Comparison of ENCODE assay signal across 17 cellular contexts in genomic region chr7:99006739-99007424, GRCh38.
A peak's percentile ranks its signal among the peaks of the same experiment; 100 is the strongest.
DNase-seq lines count a peak whose midpoint lies in the region; ATAC-seq and TF ChIP-seq lines count a peak whose summit lies in the region.
"Had no signal": no experiment of that assay in that cellular context is flagged by ENCODE, and none has a peak within 500 bp of the region (broad histone marks: within the 10 kb centered on the region; RNA-seq: fewer than 3 reads in every experiment).

No MANE protein-coding gene starts in this region.

- no peak overlapping the region for H3K4me3 Mint-ChIP-seq in osteocyte (ENCODE audit: unreplicated experiment)
- H3K4me3 Mint-ChIP-seq: CD8-positive, alpha-beta memory T cell had no signal

- peaks cover 40% of the 10 kb centered on the region for H3K36me3 Mint-ChIP-seq in osteocyte (ENCODE audit: unreplicated experiment)

- peak; percentile 13 for DNase-seq in GM10248 (ENCODE audit: extremely low spot score)
- DNase-seq in H7: peak; percentile 13
- peak; percentile 49 for DNase-seq in osteocyte (ENCODE audit: extremely low spot score, unreplicated experiment)
- no peak for DNase-seq in Ammon's horn (ENCODE audit: low spot score)
- DNase-seq in AML-193 (lab: John Stamatoyannopoulos, UW): no peak
- DNase-seq: DND-41, GDM1, IMR-90, NCI-H1417, NCI-H1930, NCI-H510A treated with DMSO at 0.1 percent for 48 hours had no signal

- H3K27me3 ChIP-seq in H7 (ENCODE audit: control insufficient read depth, insufficient read depth, low read length): no peaks in the 10 kb centered on the region
- H3K27me3 ChIP-seq: BLaER1 had no signal

- no peak overlapping the region for H3K27ac Mint-ChIP-seq in osteocyte (ENCODE audit: unreplicated experiment)

- no peaks in the 10 kb centered on the region for H3K4me1 Mint-ChIP-seq in osteocyte (ENCODE audit: unreplicated experiment)
- H3K4me1 Mint-ChIP-seq: CD8-positive, alpha-beta memory T cell had no signal

- no peaks in the 10 kb centered on the region for H3K9me3 Mint-ChIP-seq in osteocyte (ENCODE audit: unreplicated experiment)
- H3K9me3 Mint-ChIP-seq: CD8-positive, alpha-beta memory T cell had no signal

- POLR2A ChIA-PET in GM10248 (lab: Yijun Ruan, JAX): no interaction called here

- no peaks in the 10 kb centered on the region for H3K27me3 Mint-ChIP-seq in osteocyte (ENCODE audit: unreplicated experiment)
- H3K27me3 Mint-ChIP-seq: CD8-positive, alpha-beta memory T cell had no signal

- ATAC-seq in esophagus mucosa (peak; percentile 53), GM21526 (IDR thresholded peaks at IDR 0.05; ENCODE audit: low FRiP score, unreplicated experiment) (no peak)
- ATAC-seq: Panc1, Right ventricle myocardium inferior had no signal

- no peak overlapping the region for H3K4me3 ChIP-seq in H7 (ENCODE audit: insufficient read depth, low read depth, low read length)
- H3K4me3 ChIP-seq: BLaER1 had no signal

- CTCF ChIA-PET in GM10248 (lab: Yijun Ruan, JAX): interaction anchor here (0.9 to 1.4 kb wide), 4 partner anchors 10 to 129 kb away, joined by 3 to 4 read pairs (median 4); partner anchors contain the start of gene TRRAP

- peaks cover 37% of the 10 kb centered on the region for H3K36me3 ChIP-seq in H7 (replicated peaks; ENCODE audit: control insufficient read depth, insufficient read depth, low read length)

- no peak for TF ChIP-seq CTCF in GM10248 (IDR thresholded peaks at IDR 0.05; ENCODE audit: control extremely low read depth, extremely low read depth, low read depth, missing control alignments)
- TF ChIP-seq CTCF in osteocyte (IDR thresholded peaks at IDR 0.05): no peak

Comparison
In these comparisons a context has a peak if more than half of its experiments do, and no peak if none do; other contexts are left out.
1. DNase-seq: peak in GM10248 (single experiment), H7 (single experiment) and osteocyte (single experiment); none in Ammon's horn (single experiment) and AML-193 (0 of 2).